14 cellular contexts compared by ENCODE assay signal in the genomic region with DNA sequence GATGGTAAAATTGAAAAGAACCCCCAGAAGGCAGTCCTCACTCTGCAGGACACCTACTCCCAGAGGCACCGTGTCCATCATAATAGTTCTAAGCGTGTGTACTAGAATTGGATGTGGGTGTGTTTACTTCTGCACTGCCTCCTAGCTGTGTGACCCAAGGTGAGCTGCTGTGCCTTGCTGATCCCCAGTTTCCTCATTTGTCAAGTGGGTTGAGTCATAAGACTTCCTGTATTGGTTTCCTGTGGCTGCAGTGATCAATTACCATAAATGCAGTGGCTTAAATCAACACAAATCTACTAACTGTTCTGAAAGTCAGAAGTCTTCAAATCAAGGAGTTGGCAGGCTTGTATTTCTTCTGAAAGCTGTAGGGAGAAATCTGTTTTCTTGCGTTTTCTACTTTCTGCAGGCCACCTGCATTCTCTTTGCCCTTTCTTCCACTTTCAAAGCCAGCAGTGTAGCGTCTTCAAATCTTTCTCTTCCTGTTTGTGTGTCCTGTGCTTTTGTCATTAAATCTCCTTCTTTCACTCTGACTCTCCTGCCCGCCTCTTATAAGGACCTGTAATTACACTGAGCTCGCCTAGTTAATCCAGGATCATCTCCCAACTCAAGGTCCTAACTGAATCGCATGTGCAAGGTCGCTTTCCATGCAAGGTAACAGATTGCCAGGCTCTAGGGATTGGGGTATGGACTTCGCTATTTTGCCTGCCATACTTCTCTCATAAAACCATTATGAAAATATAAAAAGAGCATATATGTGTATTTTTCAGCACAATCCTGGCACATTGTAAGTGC. TPM values are rescaled to one million over a fixed set of nuclear protein-coding genes. Genes with fewer than 3 reads are reported as not detected.
A peak's percentile ranks its signal among the peaks of the same experiment; 100 is the strongest.
DNase-seq lines count a peak whose midpoint lies in the region; ATAC-seq, FAIRE-seq and TF ChIP-seq lines count a peak whose summit lies in the region.
"Had no signal": no experiment of that assay in that cellular context is flagged by ENCODE, and none has a peak within 500 bp of the region (broad histone marks: within the 10 kb centered on the region; RNA-seq: fewer than 3 reads in every experiment).

No MANE protein-coding gene starts in this region.

- H3K4me1 Mint-ChIP-seq in endothelial cell (ENCODE audit: unreplicated experiment): peaks cover 25% of the 10 kb centered on the region

- no peak overlapping the region for H3K4me3 Mint-ChIP-seq in endothelial cell (ENCODE audit: unreplicated experiment)

- H3K27ac ChIP-seq in OCI-LY7 (ENCODE audit: low read depth, low read length, poor library complexity, severe bottlenecking): peak overlapping the region; percentile 36
- H3K27ac ChIP-seq: adrenal gland, esophagus muscularis mucosa, HL-60 had no signal

- H2AFZ ChIP-seq in OCI-LY7 (ENCODE audit: low read length): peak overlapping the region; percentile 96

- no peaks in the 10 kb centered on the region for H3K36me3 Mint-ChIP-seq in endothelial cell (ENCODE audit: low read depth, unreplicated experiment)

- H4K20me1 ChIP-seq in OCI-LY7 (ENCODE audit: insufficient read depth, low read length): no peaks in the 10 kb centered on the region

- H3K4me3 ChIP-seq in OCI-LY7 (ENCODE audit: low read depth, low read length, poor library complexity, severe bottlenecking): peak overlapping the region; percentile 7
- H3K4me3 ChIP-seq: adrenal gland, esophagus muscularis mucosa had no signal

- H3K4me2 ChIP-seq in OCI-LY7 (ENCODE audit: low read length): peak overlapping the region; percentile 65

- FAIRE-seq in D721Med (lab: Jason Lieb, UNC): peak; percentile 96

- peaks cover 4% of the 10 kb centered on the region for H3K27me3 Mint-ChIP-seq in endothelial cell (ENCODE audit: unreplicated experiment)

- H3K27ac Mint-ChIP-seq in endothelial cell (ENCODE audit: unreplicated experiment): peak overlapping the region; percentile 3

- H3K9me3 Mint-ChIP-seq in endothelial cell (ENCODE audit: unreplicated experiment): no peaks in the 10 kb centered on the region

- POLR2A ChIA-PET in OCI-LY7 (lab: Charles Lee): interaction anchor here (0.7 to 1.4 kb wide), 3 partner anchors 17 to 858 kb away, joined by 7 to 9 read pairs (median 8); no protein-coding TSS in a partner anchor

- H3K9me2 ChIP-seq in OCI-LY7 (ENCODE audit: insufficient read depth, low read length): no peaks in the 10 kb centered on the region

- H3K4me1 ChIP-seq in OCI-LY7 (ENCODE audit: insufficient read depth, low read length, poor library complexity, severe bottlenecking): peaks cover 31% of the 10 kb centered on the region

- DNase-seq in D721Med (ENCODE audit: insufficient read length, low spot score): no peak
- peak; percentile 44 for DNase-seq in OCI-LY7 (ENCODE audit: low spot score)
- DNase-seq in endothelial cell (ENCODE audit: low spot score): no peak
- no peak for DNase-seq in superior temporal gyrus (ENCODE audit: extremely low spot score)
- DNase-seq in DMS 273 treated with DMSO at 0.1 percent for 48 hours (lab: John Stamatoyannopoulos, UW): no peak
- DNase-seq in stimulated activated CD4-positive, alpha-beta T cell treated with anti-CD3 and anti-CD28 coated beads, Interleukin-4, amount 100 ng/mL, for 1 hour: no peak
- no peak for DNase-seq in NCI-H2227 (lab: John Stamatoyannopoulos, UW; ENCODE audit: unreplicated experiment)
- DNase-seq: adrenal gland, left cardiac atrium, NCI-H2171, right cardiac atrium had no signal

- BruUV-seq in OCI-LY7 (replicated peaks; lab: Mats Ljungman, UMichigan): no TSS peak

- TF ChIP-seq CTCF in D721Med (IDR thresholded peaks at IDR 0.05; ENCODE audit: insufficient read depth, missing control alignments) (no peak), OCI-LY7 (conservative IDR thresholded peaks at IDR 0.05; ENCODE audit: low read length) (peak; percentile 41; the same call in 1 of the 2 replicates), endothelial cell (IDR thresholded peaks at IDR 0.05; ENCODE audit: unreplicated experiment) (no peak)

- peak; percentile 77 for ATAC-seq in GM19452 (IDR thresholded peaks at IDR 0.05; ENCODE audit: unreplicated experiment)
- ATAC-seq: left cardiac atrium, right cardiac atrium had no signal

- no peaks in the 10 kb centered on the region for H3K79me2 ChIP-seq in OCI-LY7 (ENCODE audit: insufficient read depth, low read depth, low read length)

- intact Hi-C loops in OCI-LY7 (cut with micrococcal nuclease; ENCODE audit: unreplicated experiment): loop anchor here (5.0 kb wide), 1 partner anchor 667 kb away; no protein-coding TSS in a partner anchor

- CTCF ChIA-PET in OCI-LY7 (lab: Charles Lee; ENCODE audit: unreplicated experiment): no interaction called here

- peaks cover 10% of the 10 kb centered on the region; the same call in 1 of the 2 replicates for H3K9me3 ChIP-seq in OCI-LY7 (ENCODE audit: low read length)
- H3K9me3 ChIP-seq: adrenal gland, esophagus muscularis mucosa had no signal

- H3K36me3 ChIP-seq in OCI-LY7 (ENCODE audit: insufficient read depth, low read length): no peaks in the 10 kb centered on the region
- H3K36me3 ChIP-seq: adrenal gland, esophagus muscularis mucosa had no signal

RNA-seq across cellular contexts. Expression of gene RORA, which starts 59.0 kb away (rescaled TPM):
- 0.25 and 0.64 TPM in 2 replicates for total RNA-seq in OCI-LY7 (2014; rRNA removed; shearing (Covaris generic))
- total RNA-seq in OCI-LY7 (2022): 0.52 and 2.0 TPM in 2 replicates
- 27.1 TPM for total RNA-seq in endothelial cell (ENCODE audit: unreplicated experiment)
